2 cellular contexts compared by ENCODE assay signal in the genomic region with DNA sequence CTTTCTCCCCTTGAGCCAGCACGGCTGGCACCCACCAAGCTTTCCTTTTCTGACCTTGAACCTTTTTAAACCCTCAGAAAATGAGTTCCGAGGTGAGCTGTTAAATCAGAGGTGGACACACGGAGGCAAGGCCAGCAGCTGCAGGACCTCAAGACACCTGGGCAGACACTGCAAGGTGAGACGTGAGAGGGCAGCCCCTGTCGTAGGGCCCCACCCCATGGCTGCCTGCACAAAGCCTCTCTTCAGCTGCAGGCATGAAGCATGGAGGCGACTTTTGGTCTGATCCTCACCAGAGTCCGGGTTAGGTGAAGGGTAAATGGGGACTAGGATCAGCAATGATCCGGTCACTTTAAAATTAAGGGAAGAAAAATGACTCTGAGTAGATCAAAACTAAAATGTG.
TF ChIP-seq lines count a peak whose summit lies in the region.

No MANE protein-coding gene starts in this region.

TF ChIP-seq in HepG2, 621 proteins besides CTCF, POLR2A, EP300 and RAD21 (continues in another document):
- TF ChIP-seq SUZ12 (IDR thresholded peaks at IDR 0.05; ENCODE audit: low read depth, low read length) = no peak
- TF ChIP-seq MEIS1 (CRISPR knock-in tag; IDR thresholded peaks at IDR 0.05; ENCODE audit: borderline replicate concordance) = peak; percentile 16; the same call in 1 of the 2 replicates
- TF ChIP-seq, protein P1, sequence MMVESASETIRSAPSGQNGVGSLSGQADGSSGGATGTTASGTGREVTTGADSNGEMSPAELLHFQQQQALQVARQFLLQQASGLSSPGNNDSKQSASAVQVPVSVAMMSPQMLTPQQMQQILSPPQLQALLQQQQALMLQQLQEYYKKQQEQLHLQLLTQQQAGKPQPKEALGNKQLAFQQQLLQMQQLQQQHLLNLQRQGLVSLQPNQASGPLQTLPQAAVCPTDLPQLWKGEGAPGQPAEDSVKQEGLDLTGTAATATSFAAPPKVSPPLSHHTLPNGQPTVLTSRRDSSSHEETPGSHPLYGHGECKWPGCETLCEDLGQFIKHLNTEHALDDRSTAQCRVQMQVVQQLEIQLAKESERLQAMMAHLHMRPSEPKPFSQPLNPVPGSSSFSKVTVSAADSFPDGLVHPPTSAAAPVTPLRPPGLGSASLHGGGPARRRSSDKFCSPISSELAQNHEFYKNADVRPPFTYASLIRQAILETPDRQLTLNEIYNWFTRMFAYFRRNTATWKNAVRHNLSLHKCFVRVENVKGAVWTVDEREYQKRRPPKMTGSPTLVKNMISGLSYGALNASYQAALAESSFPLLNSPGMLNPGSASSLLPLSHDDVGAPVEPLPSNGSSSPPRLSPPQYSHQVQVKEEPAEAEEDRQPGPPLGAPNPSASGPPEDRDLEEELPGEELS (CRISPR knock-in tag; IDR thresholded peaks at IDR 0.05) = peak; percentile 22; the same call in 1 of the 2 replicates
- TF ChIP-seq, protein P2, sequence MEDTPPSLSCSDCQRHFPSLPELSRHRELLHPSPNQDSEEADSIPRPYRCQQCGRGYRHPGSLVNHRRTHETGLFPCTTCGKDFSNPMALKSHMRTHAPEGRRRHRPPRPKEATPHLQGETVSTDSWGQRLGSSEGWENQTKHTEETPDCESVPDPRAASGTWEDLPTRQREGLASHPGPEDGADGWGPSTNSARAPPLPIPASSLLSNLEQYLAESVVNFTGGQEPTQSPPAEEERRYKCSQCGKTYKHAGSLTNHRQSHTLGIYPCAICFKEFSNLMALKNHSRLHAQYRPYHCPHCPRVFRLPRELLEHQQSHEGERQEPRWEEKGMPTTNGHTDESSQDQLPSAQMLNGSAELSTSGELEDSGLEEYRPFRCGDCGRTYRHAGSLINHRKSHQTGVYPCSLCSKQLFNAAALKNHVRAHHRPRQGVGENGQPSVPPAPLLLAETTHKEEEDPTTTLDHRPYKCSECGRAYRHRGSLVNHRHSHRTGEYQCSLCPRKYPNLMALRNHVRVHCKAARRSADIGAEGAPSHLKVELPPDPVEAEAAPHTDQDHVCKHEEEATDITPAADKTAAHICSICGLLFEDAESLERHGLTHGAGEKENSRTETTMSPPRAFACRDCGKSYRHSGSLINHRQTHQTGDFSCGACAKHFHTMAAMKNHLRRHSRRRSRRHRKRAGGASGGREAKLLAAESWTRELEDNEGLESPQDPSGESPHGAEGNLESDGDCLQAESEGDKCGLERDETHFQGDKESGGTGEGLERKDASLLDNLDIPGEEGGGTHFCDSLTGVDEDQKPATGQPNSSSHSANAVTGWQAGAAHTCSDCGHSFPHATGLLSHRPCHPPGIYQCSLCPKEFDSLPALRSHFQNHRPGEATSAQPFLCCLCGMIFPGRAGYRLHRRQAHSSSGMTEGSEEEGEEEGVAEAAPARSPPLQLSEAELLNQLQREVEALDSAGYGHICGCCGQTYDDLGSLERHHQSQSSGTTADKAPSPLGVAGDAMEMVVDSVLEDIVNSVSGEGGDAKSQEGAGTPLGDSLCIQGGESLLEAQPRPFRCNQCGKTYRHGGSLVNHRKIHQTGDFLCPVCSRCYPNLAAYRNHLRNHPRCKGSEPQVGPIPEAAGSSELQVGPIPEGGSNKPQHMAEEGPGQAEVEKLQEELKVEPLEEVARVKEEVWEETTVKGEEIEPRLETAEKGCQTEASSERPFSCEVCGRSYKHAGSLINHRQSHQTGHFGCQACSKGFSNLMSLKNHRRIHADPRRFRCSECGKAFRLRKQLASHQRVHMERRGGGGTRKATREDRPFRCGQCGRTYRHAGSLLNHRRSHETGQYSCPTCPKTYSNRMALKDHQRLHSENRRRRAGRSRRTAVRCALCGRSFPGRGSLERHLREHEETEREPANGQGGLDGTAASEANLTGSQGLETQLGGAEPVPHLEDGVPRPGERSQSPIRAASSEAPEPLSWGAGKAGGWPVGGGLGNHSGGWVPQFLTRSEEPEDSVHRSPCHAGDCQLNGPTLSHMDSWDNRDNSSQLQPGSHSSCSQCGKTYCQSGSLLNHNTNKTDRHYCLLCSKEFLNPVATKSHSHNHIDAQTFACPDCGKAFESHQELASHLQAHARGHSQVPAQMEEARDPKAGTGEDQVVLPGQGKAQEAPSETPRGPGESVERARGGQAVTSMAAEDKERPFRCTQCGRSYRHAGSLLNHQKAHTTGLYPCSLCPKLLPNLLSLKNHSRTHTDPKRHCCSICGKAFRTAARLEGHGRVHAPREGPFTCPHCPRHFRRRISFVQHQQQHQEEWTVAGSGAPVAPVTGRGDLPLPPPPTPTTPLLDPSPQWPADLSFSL (CRISPR knock-in tag; IDR thresholded peaks at IDR 0.05) = no peak
- peak; percentile 28; the same call in 1 of the 2 replicates for TF ChIP-seq MAX (IDR thresholded peaks at IDR 0.05)
- no peak for TF ChIP-seq CEBPZ (IDR thresholded peaks at IDR 0.05; ENCODE audit: low read length)

TF ChIP-seq in neural cell, 6 proteins besides CTCF, POLR2A, EP300 and RAD21:
- TF ChIP-seq MXI1 (conservative IDR thresholded peaks at IDR 0.05; ENCODE audit: poor library complexity, severe bottlenecking) = no peak
